9 cellular contexts compared by ENCODE assay signal in the genomic region with DNA sequence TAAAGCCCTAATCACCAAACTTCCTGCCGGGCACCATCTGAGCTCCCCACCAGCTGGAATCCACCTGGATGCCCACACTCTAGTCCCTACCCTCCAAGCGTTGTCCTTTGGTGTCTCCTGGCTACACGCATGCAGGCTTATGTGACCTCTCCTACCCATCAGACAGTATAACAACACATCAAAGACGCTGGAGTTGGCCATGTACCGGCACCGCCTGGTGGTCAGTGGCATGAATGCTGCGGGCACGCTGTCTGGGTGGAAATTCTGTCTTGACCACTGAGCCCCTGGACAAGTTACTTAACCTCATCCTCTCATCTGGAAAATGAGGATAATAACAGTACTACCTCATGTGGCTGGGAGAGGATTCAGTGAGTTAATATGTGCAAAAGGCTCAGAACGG. TPM values are rescaled to one million over a fixed set of nuclear protein-coding genes. Genes with fewer than 3 reads are reported as not detected.
DNase-seq lines count a peak whose midpoint lies in the region; ATAC-seq and TF ChIP-seq lines count a peak whose summit lies in the region.
"Had no signal": no experiment of that assay in that cellular context is flagged by ENCODE, and none has a peak within 500 bp of the region (broad histone marks: within the 10 kb centered on the region; RNA-seq: fewer than 3 reads in every experiment).

No MANE protein-coding gene starts in this region.

- H3K27me3 Mint-ChIP-seq in brain, result no peaks in the 10 kb centered on the region
- H3K27me3 Mint-ChIP-seq: activated T-helper 17 cell treated with anti-CD3 and anti-CD28 coated beads, Interleukin-2, amount 50 U/mL, for 72 hours had no signal

- H3K4me3 ChIP-seq in mesendoderm (ENCODE audit: low read length), result no peak overlapping the region
- H3K4me3 ChIP-seq in thyroid gland (replicated peaks in 1 of 3), result no peak overlapping the region

- no peaks in the 10 kb centered on the region for H3K27me3 ChIP-seq in mesendoderm (ENCODE audit: insufficient read depth, low read length, poor library complexity)
- H3K27me3 ChIP-seq in thyroid gland, result no peaks in the 10 kb centered on the region

- H3K79me2 ChIP-seq in mesendoderm (ENCODE audit: control insufficient read depth, insufficient read depth, low read length), result no peaks in the 10 kb centered on the region

- no peak for ATAC-seq in HG03045 (IDR thresholded peaks at IDR 0.05; ENCODE audit: unreplicated experiment)
- ATAC-seq: activated T-helper 17 cell treated with anti-CD3 and anti-CD28 coated beads, Interleukin-2, amount 50 U/mL, for 72 hours had no signal

- no peaks in the 10 kb centered on the region for H3K79me1 ChIP-seq in mesendoderm (ENCODE audit: low read length)

- no peaks in the 10 kb centered on the region for H3K9me3 ChIP-seq in thyroid gland

- intact Hi-C loops in thyroid gland (cut with DNase I), result no loop called here

- H3K4ac ChIP-seq in mesendoderm (ENCODE audit: low read depth, low read length), result no peak overlapping the region

- H3K9ac ChIP-seq in mesendoderm (ENCODE audit: low read length), result no peak overlapping the region

- H3K36me3 ChIP-seq in mesendoderm (ENCODE audit: control insufficient read depth, insufficient read depth, low read length), result peaks cover 6% of the 10 kb centered on the region
- peaks cover 14 to 15% of the 10 kb centered on the region in 2 donors for H3K36me3 ChIP-seq in thyroid gland

- no peaks in the 10 kb centered on the region for H3K36me3 Mint-ChIP-seq in brain

- no peaks in the 10 kb centered on the region for H3K9me3 Mint-ChIP-seq in brain
- H3K9me3 Mint-ChIP-seq: activated T-helper 17 cell treated with anti-CD3 and anti-CD28 coated beads, Interleukin-2, amount 50 U/mL, for 72 hours had no signal

- no peak overlapping the region for H3K4me2 ChIP-seq in mesendoderm (ENCODE audit: low read length)

- no peak overlapping the region for H2BK15ac ChIP-seq in mesendoderm (replicated peaks; ENCODE audit: low read depth)

- TF ChIP-seq POLR2A in thyroid gland (IDR thresholded peaks at IDR 0.05), result no peak

- H3K4me1 ChIP-seq in mesendoderm (ENCODE audit: control insufficient read depth, low read depth, low read length) (no peaks in the 10 kb centered on the region), thyroid gland (peaks cover 0 to 36% of the 10 kb centered on the region in 2 donors)

- no peak overlapping the region for H2BK120ac ChIP-seq in mesendoderm (ENCODE audit: low read depth, low read length)

- no peak overlapping the region for H3K4me3 Mint-ChIP-seq in brain
- H3K4me3 Mint-ChIP-seq: activated T-helper 17 cell treated with anti-CD3 and anti-CD28 coated beads, Interleukin-2, amount 50 U/mL, for 72 hours had no signal

- no peak overlapping the region for H3K27ac ChIP-seq in mesendoderm (ENCODE audit: low read depth, low read length)
- peak overlapping the region in 1 of 3 donors; percentile 65 for H3K27ac ChIP-seq in thyroid gland

- no peak overlapping the region for H4K8ac ChIP-seq in mesendoderm (ENCODE audit: low read depth, low read length)

- TF ChIP-seq CTCF in brain (conservative IDR thresholded peaks at IDR 0.05) (peak; percentile 47 to 65), thyroid gland (IDR thresholded peaks at IDR 0.05) (no peak)

- WGBS in mesendoderm (ENCODE audit: extremely low coverage, insufficient coverage, low lambda C conversion rate), result no CpG with 5 or more reads among the region's 9 CpGs
- WGBS in thyroid gland, 2 donors, result 89 to 90% methylated on average over 9 of the region's 9 CpGs

- no peak overlapping the region for H3K23ac ChIP-seq in mesendoderm (ENCODE audit: low read length)

- no peak overlapping the region for H3K18ac ChIP-seq in mesendoderm (ENCODE audit: low read length)

- no peak overlapping the region for H2BK5ac ChIP-seq in mesendoderm (ENCODE audit: low read length)

- DNase-seq in EH (ENCODE audit: low read depth), result peak; percentile 40
- peak; percentile 54 for DNase-seq in HT-29 (ENCODE audit: low spot score)
- DNase-seq in mesendoderm, result peak; percentile 27
- DNase-seq in thyroid gland, result no peak
- DNase-seq in T-helper 2 cell, result no peak
- DNase-seq: NCI-H1436 treated with DMSO at 0.1 percent for 48 hours had no signal

- H3K4me1 Mint-ChIP-seq in brain, result peaks cover 7% of the 10 kb centered on the region
- H3K4me1 Mint-ChIP-seq: activated T-helper 17 cell treated with anti-CD3 and anti-CD28 coated beads, Interleukin-2, amount 50 U/mL, for 72 hours had no signal

- H4K5ac ChIP-seq in mesendoderm (ENCODE audit: low read length), result no peak overlapping the region

- H3K27ac Mint-ChIP-seq in brain, result no peak overlapping the region

- no peak overlapping the region for H2AK5ac ChIP-seq in mesendoderm (ENCODE audit: low read length)

- no peak overlapping the region for H3K56ac ChIP-seq in mesendoderm (ENCODE audit: low read length)

RNA-seq across cellular contexts. Expression of a gene that starts 23.4 kb away (rescaled TPM):
- 23.2 and 23.6 TPM in 2 replicates for total RNA-seq in HT-29 (2014; rRNA removed; shearing (Covaris generic))
- polyA plus RNA-seq in brain (ENCODE audit: insufficient read depth, low read depth, low replicate concordance), result 4.4 TPM
- 44.1 TPM for polyA plus RNA-seq in mesendoderm (2013, experiment 1 of 2)
- polyA plus RNA-seq in mesendoderm (2013, experiment 2 of 2), result 45.6 TPM
- total RNA-seq in thyroid gland, result 1 to 10 TPM; 1.1 to 3.5 (median 2.1) TPM

RNA-seq across cellular contexts. Expression of a gene that starts 39.6 kb away (rescaled TPM):
- total RNA-seq in HT-29 (2014; rRNA removed; shearing (Covaris generic)), result 16.0 and 17.6 TPM in 2 replicates
- polyA plus RNA-seq in brain (ENCODE audit: insufficient read depth, low read depth, low replicate concordance), result 3.5 TPM
- polyA plus RNA-seq in mesendoderm (2013, experiment 1 of 2), result 16.0 TPM
- polyA plus RNA-seq in mesendoderm (2013, experiment 2 of 2), result 16.2 TPM
- total RNA-seq in thyroid gland, result 10 to 100 TPM; 12.9 to 20.9 (median 18.3) TPM

Comparison
In these comparisons a context has a peak if more than half of its experiments do, and no peak if none do; other contexts are left out.
1. DNase-seq: peak in EH (single experiment), HT-29 (single experiment) and mesendoderm (single experiment); none in thyroid gland (0 of 2) and T-helper 2 cell (0 of 5).
2. CTCF ChIP-seq: peak in brain (2 of 2); none in thyroid gland (0 of 6).